ENCODE assay signal across 9 cellular contexts in the genomic region with DNA sequence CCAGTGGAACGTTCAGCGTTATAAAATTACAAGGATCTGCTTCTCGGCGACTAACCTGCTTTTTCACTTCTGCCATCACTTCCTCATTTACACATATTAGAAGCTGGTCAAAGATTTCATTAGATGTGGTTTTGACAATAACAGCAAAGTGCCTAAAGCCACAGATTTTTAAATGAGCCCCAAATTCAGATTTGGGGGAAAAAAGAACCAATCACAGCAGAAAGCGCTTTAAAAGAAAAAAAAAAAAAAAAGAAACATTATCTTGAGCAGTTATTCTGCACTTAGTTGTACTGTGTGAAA.
DNase-seq lines count a peak whose midpoint lies in the region; ATAC-seq and TF ChIP-seq lines count a peak whose summit lies in the region.
"Had no signal": no experiment of that assay in that cellular context is flagged by ENCODE, and none has a peak within 500 bp of the region (broad histone marks: within the 10 kb centered on the region; RNA-seq: fewer than 3 reads in every experiment).

No MANE protein-coding gene starts in this region.

- TF ChIP-seq CTCF in OCI-LY3 (IDR thresholded peaks at IDR 0.05; ENCODE audit: low read depth, low read length) (no peak), lower lobe of right lung (IDR thresholded peaks at IDR 0.05) (no peak)

- H3K9ac ChIP-seq in BLaER1 (peak overlapping the region; percentile 87), OCI-LY3 (ENCODE audit: low read length) (peak overlapping the region; percentile 46)

- H3K4me1 ChIP-seq in BLaER1 (peaks cover 63% of the 10 kb centered on the region), OCI-LY3 (ENCODE audit: low read length) (peaks cover 99% of the 10 kb centered on the region), lower lobe of right lung (peaks cover 26% of the 10 kb centered on the region)

- H3K4me2 ChIP-seq in BLaER1 = peak overlapping the region; percentile 86
- H3K4me2 ChIP-seq in OCI-LY3 (ENCODE audit: low read length) = peak overlapping the region; percentile 91

- H3K9me3 ChIP-seq in BLaER1 (no peaks in the 10 kb centered on the region), OCI-LY3 (ENCODE audit: insufficient read depth, low read length) (no peaks in the 10 kb centered on the region), lower lobe of right lung (no peaks in the 10 kb centered on the region)

- peaks cover 100% of the 10 kb centered on the region for H3K79me2 ChIP-seq in OCI-LY3 (ENCODE audit: low read length)

- H3K27me3 ChIP-seq in BLaER1 = no peaks in the 10 kb centered on the region
- H3K27me3 ChIP-seq in OCI-LY3 (ENCODE audit: low read depth, low read length) = no peaks in the 10 kb centered on the region
- H3K27me3 ChIP-seq in lower lobe of right lung (ENCODE audit: low read depth) = no peaks in the 10 kb centered on the region

- no peak overlapping the region for H2AFZ ChIP-seq in OCI-LY3 (ENCODE audit: low read depth, low read length)

- intact Hi-C loops in lower lobe of right lung (cut with DNase I) = no loop called here

- peak overlapping the region; percentile 89 for H3K27ac ChIP-seq in BLaER1
- peak overlapping the region; percentile 71 for H3K27ac ChIP-seq in OCI-LY3 (ENCODE audit: low read length)
- H3K27ac ChIP-seq in lower lobe of right lung = peak overlapping the region; percentile 66

- H4K20me1 ChIP-seq in BLaER1 (peaks cover 34% of the 10 kb centered on the region), OCI-LY3 (ENCODE audit: insufficient read depth, low read length) (peaks cover 98% of the 10 kb centered on the region)

- peak; percentile 63 for ATAC-seq in GM21619 (IDR thresholded peaks at IDR 0.05; ENCODE audit: unreplicated experiment)
- no peak for ATAC-seq in lower lobe of right lung
- ATAC-seq in HG03565 (IDR thresholded peaks at IDR 0.05; ENCODE audit: unreplicated experiment) = no peak
- ATAC-seq: stimulated activated effector memory CD8-positive, alpha-beta T cell treated with anti-CD3 and anti-CD28 coated beads, Interleukin-12 subunit alpha, Interleukin-12 subunit beta, amount 100 ng/mL, for 72 hours had no signal

- H3K4me3 ChIP-seq in BLaER1 (peak overlapping the region; percentile 69), OCI-LY3 (ENCODE audit: low read length) (peak overlapping the region; percentile 73), lower lobe of right lung (peak overlapping the region; percentile 32)

- no peaks in the 10 kb centered on the region for H3K36me3 ChIP-seq in BLaER1
- H3K36me3 ChIP-seq in OCI-LY3 (replicated peaks; ENCODE audit: low read depth, low read length) = peaks cover 13% of the 10 kb centered on the region
- H3K36me3 ChIP-seq in lower lobe of right lung = no peaks in the 10 kb centered on the region

- DNase-seq in lower lobe of right lung (no peak), ureter (ENCODE audit: low spot score) (no peak), AG20443 (ENCODE audit: low spot score) (no peak), NCI-H187 treated with DMSO at 0.1 percent for 48 hours (lab: John Stamatoyannopoulos, UW) (no peak)
